ENCODE assay signal across 8 cellular contexts in the genomic region with DNA sequence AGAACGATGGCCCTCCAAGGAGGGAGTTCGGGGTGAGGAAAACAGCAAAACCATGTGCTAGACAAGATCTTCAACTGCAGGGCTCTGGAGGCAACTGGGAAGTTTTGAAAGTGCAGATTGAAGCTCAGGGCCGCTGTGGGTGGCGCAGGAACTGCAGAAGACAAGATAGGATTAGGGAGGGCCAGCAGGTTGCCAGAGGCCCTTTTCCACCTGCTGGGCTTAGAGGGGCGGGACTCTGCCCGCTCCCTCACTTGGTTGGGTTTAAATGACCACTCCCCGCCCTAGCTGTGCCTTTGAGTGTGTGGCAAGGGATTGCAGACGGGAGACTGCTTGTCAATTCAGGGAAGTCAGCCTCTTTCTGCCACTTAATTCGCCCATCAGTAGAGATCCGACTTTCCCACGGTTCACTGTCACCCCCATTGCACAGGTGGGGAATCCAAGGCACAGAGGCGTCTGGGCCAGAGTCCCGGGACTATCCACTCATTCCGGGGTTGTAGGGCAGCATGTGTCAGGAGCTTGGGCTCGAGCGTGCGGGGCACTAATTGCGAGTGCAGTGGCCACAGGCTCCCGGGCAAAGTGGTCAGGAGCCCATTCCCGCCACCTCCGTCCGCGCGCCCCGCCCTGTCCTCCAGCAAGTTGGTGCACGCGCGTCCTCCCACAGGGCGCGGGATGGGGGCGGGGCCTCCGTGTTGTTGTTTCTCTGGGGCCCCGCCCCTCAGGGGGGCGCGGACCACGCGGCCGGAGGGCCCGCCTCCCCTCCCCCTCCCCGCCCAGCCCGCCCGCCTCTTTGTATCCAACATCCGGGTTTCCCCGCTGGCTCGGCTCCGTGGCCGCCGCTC. TPM values are rescaled to one million over a fixed set of nuclear protein-coding genes. Genes with fewer than 3 reads are reported as not detected.
DNase-seq lines count a peak whose midpoint lies in the region; ATAC-seq and TF ChIP-seq lines count a peak whose summit lies in the region.

A gene (plus strand): TSS at position 816 of the 839 bp plus-strand sequence. CDS start 433 bp downstream, outside the sequence.

- peak; percentile 89 for DNase-seq in RPMI8226
- DNase-seq in activated effector memory CD4-positive, alpha-beta T cell treated with Interleukin-2 at 50 U/mL for 16 hours: peak; percentile 54
- DNase-seq in fibroblast of the aortic adventitia (ENCODE audit: low read depth): peak; percentile 57
- DNase-seq in stimulated activated naive CD4-positive, alpha-beta T cell treated with Interleukin-2 at 50 U/mL for 16 hours (lab: John Stamatoyannopoulos, UW): peak; percentile 69

- ATAC-seq in GM21526 (IDR thresholded peaks at IDR 0.05; ENCODE audit: low FRiP score, unreplicated experiment): peak; percentile 52

- H3K27me3 Mint-ChIP-seq in nephron (ENCODE audit: low read depth): no peaks in the 10 kb centered on the region

- no peaks in the 10 kb centered on the region for H3K9me3 Mint-ChIP-seq in nephron

- peaks cover 10% of the 10 kb centered on the region for H3K9me3 ChIP-seq in KOPT-K1 (ENCODE audit: insufficient read depth, low read length, poor library complexity, severe bottlenecking)

- H3K36me3 ChIP-seq in KOPT-K1 (ENCODE audit: insufficient read depth, low read length): no peaks in the 10 kb centered on the region

- peaks cover 30% of the 10 kb centered on the region for H3K4me1 Mint-ChIP-seq in nephron

- peak within 1 kb of the TSS; percentile 99 to 100 (median 100) for H3K4me3 Mint-ChIP-seq in nephron

- H3K36me3 Mint-ChIP-seq in nephron (ENCODE audit: low read depth): peaks cover 5% of the 10 kb centered on the region

- TF ChIP-seq CTCF in C4-2B (conservative IDR thresholded peaks at IDR 0.05) (no peak), fibroblast of the aortic adventitia (IDR thresholded peaks at IDR 0.05; ENCODE audit: insufficient read depth, low read length) (no peak), nephron (IDR thresholded peaks at IDR 0.05; ENCODE audit: unreplicated experiment in 3 of 3) (no peak)

- peak within 1 kb of the TSS; percentile 83 for H3K27ac ChIP-seq in C4-2B
- H3K27ac ChIP-seq in KOPT-K1 (ENCODE audit: low read depth, low read length, poor library complexity, severe bottlenecking): peak within 1 kb of the TSS; percentile 84

- H3K27ac Mint-ChIP-seq in nephron: peak within 1 kb of the TSS; percentile 98 to 99 (median 99)

- H3K4me3 ChIP-seq in fibroblast of the aortic adventitia (ENCODE audit: low read depth, low read length): peak within 1 kb of the TSS; percentile 69

RNA-seq across cellular contexts. Expression of the gene that starts here (rescaled TPM):
- 1.6 and 2.5 TPM in 2 replicates for total RNA-seq in fibroblast of the aortic adventitia (ENCODE audit: low replicate concordance)

Comparison
In these comparisons a context has a peak if more than half of its experiments do, and no peak if none do; other contexts are left out.
1. Peak in every context shown above with its lines: DNase-seq, ATAC-seq, H3K4me3 ChIP-seq and H3K27ac ChIP-seq.